In genomic region chr11:62880803-62881578, GRCh38 we compare ENCODE assay signal across 1 cellular context.
A peak's percentile ranks its signal among the peaks of the same experiment; 100 is the strongest.
TF ChIP-seq lines count a peak whose summit lies in the region.

TSS of gene SLC3A2 (plus strand) at chr11:62880896. CDS start at chr11:62881024, 128 bp downstream.

TF ChIP-seq in K562, 482 proteins besides CTCF, POLR2A, EP300 and RAD21 (continued from another document and continues in another):
- TF ChIP-seq ZFP91 (CRISPR knock-in tag; IDR thresholded peaks at IDR 0.05): peak; percentile 16; the same call in 1 of the 2 replicates
- TF ChIP-seq ZNF609 (CRISPR knock-in tag; IDR thresholded peaks at IDR 0.05; ENCODE audit: borderline replicate concordance): no peak
- TF ChIP-seq ZBTB34 (CRISPR knock-in tag; IDR thresholded peaks at IDR 0.05): no peak
- TF ChIP-seq CUX1 (CRISPR knock-in tag; IDR thresholded peaks at IDR 0.05): no peak
- TF ChIP-seq ATF7 (IDR thresholded peaks at IDR 0.05): peak; percentile 41; the same call in 1 of the 2 replicates
- no peak for TF ChIP-seq ZNF41 (CRISPR knock-in tag; conservative IDR thresholded peaks at IDR 0.05)
- TF ChIP-seq KAT8 (IDR thresholded peaks at IDR 0.05; ENCODE audit: low read depth): no peak
- TF ChIP-seq CSDE1 (IDR thresholded peaks at IDR 0.05): no peak
- no peak for TF ChIP-seq GTF2B (IDR thresholded peaks at IDR 0.05; ENCODE audit: extremely low read depth, insufficient read length)
- TF ChIP-seq ARID2 (IDR thresholded peaks at IDR 0.05): no peak; the same call in 1 of the 2 replicates
- TF ChIP-seq KDM2B (CRISPR knock-in tag; IDR thresholded peaks at IDR 0.05): 0 out of 2 replicates have a peak, but pooled peaks have one; percentile 43
- TF ChIP-seq FOSL1 (tag; conservative IDR thresholded peaks at IDR 0.05): no peak
- no peak for TF ChIP-seq ZBTB5 (IDR thresholded peaks at IDR 0.05)
- TF ChIP-seq MLX (CRISPR knock-in tag; conservative IDR thresholded peaks at IDR 0.05): no peak; a peak in 2 of 4 replicates
- TF ChIP-seq ARID1B (IDR thresholded peaks at IDR 0.05): peak; percentile 11; the same call in 1 of the 2 replicates
- peak; percentile 14; the same call in 1 of the 2 replicates for TF ChIP-seq USF1 (CRISPR knock-in tag; IDR thresholded peaks at IDR 0.05)
- TF ChIP-seq FOXK1 (CRISPR knock-in tag; IDR thresholded peaks at IDR 0.05; ENCODE audit: borderline replicate concordance): peak; percentile 72; the same call in 1 of the 2 replicates
- peak; percentile 49 for TF ChIP-seq MXD1 (CRISPR knock-in tag; IDR thresholded peaks at IDR 0.05; ENCODE audit: borderline replicate concordance, poor library complexity, severe bottlenecking)
- no peak for TF ChIP-seq DACH1 (IDR thresholded peaks at IDR 0.05; ENCODE audit: partially characterized antibody)
- no peak for TF ChIP-seq SAFB2 (IDR thresholded peaks at IDR 0.05; ENCODE audit: borderline replicate concordance, low read depth, low read length, severe bottlenecking)
- no peak; the same call in 1 of the 2 replicates for TF ChIP-seq ATF2 (CRISPR knock-in tag; IDR thresholded peaks at IDR 0.05)
- no peak; the same call in none of the 2 replicates for TF ChIP-seq FOXP4 (CRISPR knock-in tag; IDR thresholded peaks at IDR 0.05; ENCODE audit: borderline replicate concordance)
- TF ChIP-seq PBX2 (CRISPR knock-in tag; IDR thresholded peaks at IDR 0.05; ENCODE audit: low read depth): no peak
- TF ChIP-seq PBX2 (tag; conservative IDR thresholded peaks at IDR 0.05; ENCODE audit: low read depth): no peak
